Comparison of ENCODE assay signal across 16 cellular contexts in the genomic region with DNA sequence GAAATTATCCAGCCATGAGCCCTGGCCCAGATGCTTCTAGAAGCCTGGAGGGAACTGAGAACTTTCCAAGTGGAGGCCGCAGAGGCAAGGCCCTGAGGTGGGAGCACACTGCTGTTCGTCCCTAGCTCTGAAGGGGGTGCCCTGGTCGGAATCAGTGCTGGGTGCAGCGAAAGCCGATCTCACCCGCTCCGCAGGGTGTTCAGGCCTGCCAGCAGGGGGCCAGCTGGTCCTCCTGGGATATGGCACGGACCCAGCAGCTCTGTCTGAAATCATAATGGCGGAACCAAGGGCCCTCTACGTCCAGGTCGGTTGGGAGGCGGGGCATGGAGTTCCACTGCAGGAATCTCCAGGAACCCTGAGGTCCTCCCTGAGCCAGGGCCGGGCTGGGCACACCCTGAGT. TPM values are rescaled to one million over a fixed set of nuclear protein-coding genes. Genes with fewer than 3 reads are reported as not detected.
"Had no signal": no experiment of that assay in that cellular context is flagged by ENCODE, and none has a peak within 500 bp of the region (broad histone marks: within the 10 kb centered on the region; RNA-seq: fewer than 3 reads in every experiment).

No MANE protein-coding gene starts in this region.

RNA-seq across cellular contexts. Expression of gene TBC1D3H, which starts 40.7 kb away (rescaled TPM):
- total RNA-seq: dermis blood vessel endothelial cell, esophagus mucosa, esophagus squamous epithelium, gastrocnemius medialis, glomerular endothelial cell, heart right ventricle, kidney epithelial cell, left lung, left ventricle myocardium superior, lower leg skin, lung microvascular endothelial cell, mesenteric fat pad, mesothelial cell of epicardium, mucosa of descending colon, myocyte had no signal
- polyA plus RNA-seq: heart right ventricle, keratinocyte had no signal
